8 cellular contexts compared by ENCODE assay signal in genomic region chr14:105688023-105688351, GRCh38.
A peak's percentile ranks its signal among the peaks of the same experiment; 100 is the strongest.
DNase-seq lines count a peak whose midpoint lies in the region; ATAC-seq, FAIRE-seq and TF ChIP-seq lines count a peak whose summit lies in the region.
"Not testable (repeated sequence)": the region's sequence is repeated elsewhere in the genome, so short reads cannot be mapped to it uniquely, and the experiment has no call there.

No MANE protein-coding gene starts in this region.

- H3K4me3 ChIP-seq in kidney (ENCODE audit: low read length in 2 of 2); upper lobe of right lung: not testable (repeated sequence)

- FAIRE-seq in kidney (lab: Jason Lieb, UNC), result not testable (repeated sequence)

- DNase-seq in Calu3 (peak; percentile 16), NCI-H69 (lab: John Stamatoyannopoulos, UW) (peak; percentile 39), kidney (peak; percentile 55), upper lobe of right lung (peak; percentile 46)

- not testable (repeated sequence) for TF ChIP-seq CTCF in Calu3 (IDR thresholded peaks at IDR 0.05; ENCODE audit: unreplicated experiment); kidney (IDR thresholded peaks at IDR 0.05; ENCODE audit: borderline replicate concordance, extremely low read depth, insufficient read depth); upper lobe of right lung (IDR thresholded peaks at IDR 0.05)

- H3K27me3 ChIP-seq in upper lobe of right lung, result not testable (repeated sequence)

- not testable (repeated sequence) for H3K4me1 Mint-ChIP-seq in Calu3 (ENCODE audit: low read depth, unreplicated experiment)

- peaks cover 21% of the 10 kb centered on the region for H3K9me3 Mint-ChIP-seq in Calu3 (ENCODE audit: low read depth, unreplicated experiment)

- not testable (repeated sequence) for H3K9me3 ChIP-seq in kidney (ENCODE audit: control insufficient read depth in 1 of 2, low read length in 2 of 2); upper lobe of right lung

- H3K4me3 Mint-ChIP-seq in Calu3 (ENCODE audit: low read depth, unreplicated experiment), result not testable (repeated sequence)

- intact Hi-C loops in Calu3 (cut with micrococcal nuclease; ENCODE audit: unreplicated experiment); kidney (cut with DNase I); upper lobe of right lung (cut with DNase I): not testable (repeated sequence)

- H3K27ac ChIP-seq in kidney (ENCODE audit: low read depth in 2 of 2, low read length in 2 of 2); upper lobe of right lung: not testable (repeated sequence)

- not testable (repeated sequence) for H3K4me1 ChIP-seq in kidney (ENCODE audit: control insufficient read depth in 1 of 2, insufficient read depth in 1 of 2, low read depth in 1 of 2, low read length in 2 of 2); upper lobe of right lung

- H3K9ac ChIP-seq in kidney (ENCODE audit: low read length in 2 of 2), result not testable (repeated sequence)

- CTCF ChIA-PET in Calu3 (lab: Charles Lee), result not testable (repeated sequence)

- H3K27ac Mint-ChIP-seq in Calu3 (ENCODE audit: unreplicated experiment), result not testable (repeated sequence)

- not testable (repeated sequence) for BruUV-seq in Calu3 (replicated peaks; lab: Mats Ljungman, UMichigan)

- H3K36me3 Mint-ChIP-seq in Calu3 (ENCODE audit: insufficient read depth, unreplicated experiment), result not testable (repeated sequence)

- ATAC-seq in GM19023 (IDR thresholded peaks at IDR 0.05; ENCODE audit: unreplicated experiment) (peak; percentile 37), GM21825 (IDR thresholded peaks at IDR 0.05; ENCODE audit: unreplicated experiment) (peak; percentile 33), HG03175 (IDR thresholded peaks at IDR 0.05; ENCODE audit: unreplicated experiment) (peak; percentile 43)
- ATAC-seq in activated CD4-positive, CD25-positive, alpha-beta regulatory T cell treated with anti-CD3 and anti-CD28 coated beads, Interleukin-2, amount 50 U/mL, for 24 hours, result peak; percentile 14 to 52
- not testable (repeated sequence) for ATAC-seq in upper lobe of right lung

- H3K36me3 ChIP-seq in kidney (ENCODE audit: control insufficient read depth in 1 of 2, insufficient read depth in 2 of 2, low read length in 2 of 2); upper lobe of right lung: not testable (repeated sequence)

- peaks cover 29% of the 10 kb centered on the region for H3K27me3 Mint-ChIP-seq in Calu3 (ENCODE audit: unreplicated experiment)
